Comparison of ENCODE assay signal across 8 cellular contexts in the genomic region with DNA sequence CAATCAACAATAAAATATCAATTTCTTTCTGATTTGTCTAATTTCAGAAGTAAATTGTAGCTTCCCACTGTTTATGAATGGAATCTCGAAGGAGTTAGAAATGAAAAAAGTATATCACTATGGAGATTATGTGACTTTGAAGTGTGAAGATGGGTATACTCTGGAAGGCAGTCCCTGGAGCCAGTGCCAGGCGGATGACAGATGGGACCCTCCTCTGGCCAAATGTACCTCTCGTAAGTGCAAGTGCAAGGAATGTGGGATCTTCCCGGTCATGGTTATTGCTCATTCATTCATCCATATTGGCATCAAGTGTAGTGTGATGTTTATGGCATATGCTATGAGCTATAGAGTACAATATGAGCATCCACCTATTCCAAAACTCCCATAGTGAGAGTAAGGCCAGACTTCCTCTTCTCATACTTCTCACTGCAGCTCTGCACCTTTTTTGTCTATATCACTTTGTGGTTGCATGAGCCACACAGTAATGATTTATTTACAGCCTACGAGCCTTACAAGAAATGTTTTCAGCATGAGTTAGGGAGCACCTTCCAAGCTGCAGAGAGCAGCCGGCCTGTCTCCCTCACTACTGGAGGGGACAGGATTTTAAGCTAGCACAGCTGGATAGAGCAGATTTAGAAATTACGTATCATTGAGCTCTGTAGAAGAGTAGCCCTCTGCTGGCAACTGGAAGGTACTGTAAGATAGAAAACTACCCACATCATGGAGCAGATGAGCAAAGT.
DNase-seq lines count a peak whose midpoint lies in the region; ATAC-seq lines count a peak whose summit lies in the region.

No MANE protein-coding gene starts in this region.

- H3K27ac Mint-ChIP-seq in stimulated activated effector memory CD8-positive, alpha-beta T cell treated with anti-CD3 and anti-CD28 coated beads, Interleukin-12 subunit alpha, Interleukin-12 subunit beta, amount 100 ng/mL, for 72 hours = no peak overlapping the region

- peak; percentile 43 for DNase-seq in NCI-H1092 treated with DMSO at 0.1 percent for 48 hours (lab: John Stamatoyannopoulos, UW)
- no peak for DNase-seq in NCI-H1092 (lab: John Stamatoyannopoulos, UW)
- peak; percentile 68 for DNase-seq in NCI-H524 treated with DMSO at 0.1 percent for 48 hours (lab: John Stamatoyannopoulos, UW)
- peak; percentile 46 for DNase-seq in astrocyte of the hippocampus (ENCODE audit: low read depth, low spot score)
- DNase-seq in iPS-NIHi7 (ENCODE audit: extremely low spot score) = peak; percentile 64
- DNase-seq in stimulated activated effector memory CD8-positive, alpha-beta T cell treated with anti-CD3 and anti-CD28 coated beads, Interleukin-12 subunit alpha, Interleukin-12 subunit beta, amount 100 ng/mL, for 72 hours (ENCODE audit: low spot score in 2 of 2) = no peak

- ATAC-seq in GM19397 (IDR thresholded peaks at IDR 0.05; ENCODE audit: unreplicated experiment) (peak; percentile 79), HG03442 (IDR thresholded peaks at IDR 0.05; ENCODE audit: unreplicated experiment) (peak; percentile 86)
- peak; percentile 82 for ATAC-seq in stimulated activated effector memory CD8-positive, alpha-beta T cell treated with anti-CD3 and anti-CD28 coated beads, Interleukin-12 subunit alpha, Interleukin-12 subunit beta, amount 100 ng/mL, for 72 hours

- H3K9me3 Mint-ChIP-seq in stimulated activated effector memory CD8-positive, alpha-beta T cell treated with anti-CD3 and anti-CD28 coated beads, Interleukin-12 subunit alpha, Interleukin-12 subunit beta, amount 100 ng/mL, for 72 hours = no peaks in the 10 kb centered on the region

- H3K36me3 Mint-ChIP-seq in stimulated activated effector memory CD8-positive, alpha-beta T cell treated with anti-CD3 and anti-CD28 coated beads, Interleukin-12 subunit alpha, Interleukin-12 subunit beta, amount 100 ng/mL, for 72 hours = no peaks in the 10 kb centered on the region

- no peak overlapping the region for H3K4me3 Mint-ChIP-seq in stimulated activated effector memory CD8-positive, alpha-beta T cell treated with anti-CD3 and anti-CD28 coated beads, Interleukin-12 subunit alpha, Interleukin-12 subunit beta, amount 100 ng/mL, for 72 hours

- no peaks in the 10 kb centered on the region for H3K4me1 Mint-ChIP-seq in stimulated activated effector memory CD8-positive, alpha-beta T cell treated with anti-CD3 and anti-CD28 coated beads, Interleukin-12 subunit alpha, Interleukin-12 subunit beta, amount 100 ng/mL, for 72 hours

Comparison
In these comparisons a context has a peak if more than half of its experiments do, and no peak if none do; other contexts are left out.
1. DNase-seq: peak in NCI-H1092 treated with DMSO at 0.1 percent for 48 hours (single experiment), NCI-H524 treated with DMSO at 0.1 percent for 48 hours (single experiment), astrocyte of the hippocampus (single experiment) and iPS-NIHi7 (single experiment); none in NCI-H1092 (single experiment) and stimulated activated effector memory CD8-positive, alpha-beta T cell treated with anti-CD3 and anti-CD28 coated beads, Interleukin-12 subunit alpha, Interleukin-12 subunit beta, amount 100 ng/mL, for 72 hours (0 of 2).
2. Peak in every context shown above with its lines, with median percentiles within 50 percentile points of each other: ATAC-seq.